ENCODE assay signal across 20 cellular contexts in genomic region chr20:63033635-63034510, GRCh38. TPM values are rescaled to one million over a fixed set of nuclear protein-coding genes. Genes with fewer than 3 reads are reported as not detected.
DNase-seq lines count a peak whose midpoint lies in the region; ATAC-seq and TF ChIP-seq lines count a peak whose summit lies in the region.
"Had no signal": no experiment of that assay in that cellular context is flagged by ENCODE, and none has a peak within 500 bp of the region (broad histone marks: within the 10 kb centered on the region; RNA-seq: fewer than 3 reads in every experiment).

No MANE protein-coding gene starts in this region.

- TF ChIP-seq CTCF in OCI-LY1 (IDR thresholded peaks at IDR 0.05; ENCODE audit: low read length) (no peak), spleen (IDR thresholded peaks at IDR 0.05 in 8 of 11, conservative IDR thresholded peaks at IDR 0.05 in 3 of 11) (no peak)

- no peak overlapping the region for H3K27ac Mint-ChIP-seq in T-helper 2 cell treated with Interferon-gamma antibody and Interleukin-4, amounts not matched to agents 5 μg/mL and 100 μg/mL, for 36 hours
- H3K27ac Mint-ChIP-seq: mesothelial cell of epicardium, T-cell had no signal

- H3K9me3 ChIP-seq in OCI-LY1 (ENCODE audit: low read length) (no peaks in the 10 kb centered on the region), iPS-15b (ENCODE audit: control insufficient read depth, insufficient read depth, low read length) (no peaks in the 10 kb centered on the region), spleen (no peaks in the 10 kb centered on the region)
- H3K9me3 ChIP-seq: gastrocnemius medialis, pancreas had no signal

- H3K4me1 ChIP-seq in OCI-LY1 (ENCODE audit: insufficient read depth, low read length, severe bottlenecking) = peaks cover 9% of the 10 kb centered on the region
- peaks cover 12% of the 10 kb centered on the region for H3K4me1 ChIP-seq in iPS-15b (ENCODE audit: control insufficient read depth, insufficient read depth, low read length)
- H3K4me1 ChIP-seq in spleen = peaks cover 0 to 20% (median 12%) of the 10 kb centered on the region in 6 donors
- H3K4me1 ChIP-seq: gastrocnemius medialis, pancreas, tibial nerve had no signal

- H3K27me3 ChIP-seq in OCI-LY1 (ENCODE audit: insufficient read depth, low read length) = no peaks in the 10 kb centered on the region; the same call in 1 of the 2 replicates
- peaks cover 2% of the 10 kb centered on the region for H3K27me3 ChIP-seq in iPS-15b (ENCODE audit: control insufficient read depth, insufficient read depth, low read length)
- peaks cover 0 to 97% (median 51%) of the 10 kb centered on the region in 7 donors for H3K27me3 ChIP-seq in spleen (replicated peaks in 1 of 7)

- H3K27me3 Mint-ChIP-seq in T-helper 2 cell treated with Interferon-gamma antibody and Interleukin-4, amounts not matched to agents 5 μg/mL and 100 μg/mL, for 36 hours (ENCODE audit: low read depth) = peaks cover 13% of the 10 kb centered on the region

- H3K36me3 Mint-ChIP-seq in T-helper 2 cell treated with Interferon-gamma antibody and Interleukin-4, amounts not matched to agents 5 μg/mL and 100 μg/mL, for 36 hours (ENCODE audit: low read depth) = no peaks in the 10 kb centered on the region
- H3K36me3 Mint-ChIP-seq: activated naive CD4-positive, alpha-beta T cell treated with anti-CD3 and anti-CD28 coated beads, Interleukin-2, amount 10 ng/mL, durations not matched to agents 7 days and 5 days; mesothelial cell of epicardium; stimulated activated effector memory CD8-positive, alpha-beta T cell treated with anti-CD3 and anti-CD28 coated beads, Interleukin-12 subunit alpha, Interleukin-12 subunit beta, amount 100 ng/mL, for 72 hours; T-cell had no signal

- DNase-seq in T-helper 2 cell treated with Interferon-gamma antibody and Interleukin-4, amounts not matched to agents 5 μg/mL and 100 μg/mL, for 36 hours (ENCODE audit: low spot score) = no peak
- DNase-seq in T-helper 2 cell (no peak), spleen (peak; percentile 47)
- no peak for DNase-seq in activated CD4-positive, CD25-positive, alpha-beta regulatory T cell treated with anti-CD3 and anti-CD28 coated beads, Interleukin-2, amount 50 U/mL, for 72 hours
- DNase-seq: activated CD4-positive, alpha-beta T cell treated with anti-CD3 and anti-CD28 coated beads for 48 hours; activated CD8-positive, alpha-beta memory T cell treated with anti-CD3 and anti-CD28 coated beads, Interleukin-2, amount 50 U/mL, for 4 hours; activated naive CD4-positive, alpha-beta T cell treated with anti-CD3 and anti-CD28 coated beads, Interleukin-2, amount 10 ng/mL, durations not matched to agents 7 days and 5 days; gastrocnemius medialis had no signal

- intact Hi-C loops in spleen (cut with DNase I; ENCODE audit: low total_unique reads) = no loop called here

- ATAC-seq in GM19455 (IDR thresholded peaks at IDR 0.05; ENCODE audit: unreplicated experiment) (no peak), GM18861 (IDR thresholded peaks at IDR 0.05; ENCODE audit: unreplicated experiment) (no peak)
- ATAC-seq: gastrocnemius medialis; pancreas; stimulated activated effector memory CD8-positive, alpha-beta T cell treated with anti-CD3 and anti-CD28 coated beads, Interleukin-12 subunit alpha, Interleukin-12 subunit beta, amount 100 ng/mL, for 72 hours had no signal

- no peaks in the 10 kb centered on the region for H3K79me2 ChIP-seq in OCI-LY1 (ENCODE audit: insufficient read depth, low read length)

- H3K9ac ChIP-seq in OCI-LY1 (ENCODE audit: low read length) = no peak overlapping the region
- H3K9ac ChIP-seq in iPS-15b (ENCODE audit: low read depth, low read length) = no peak overlapping the region

- H3F3A ChIP-seq in OCI-LY1 (ENCODE audit: insufficient read depth, low read length) = no peaks in the 10 kb centered on the region

- WGBS in spleen, 5 donors = 59 to 74% (median 66%) methylated on average over 20 to 22 of the region's 22 CpGs

- H3K4me2 ChIP-seq in OCI-LY1 (ENCODE audit: low read length) = peak overlapping the region; percentile 11; the same call in 1 of the 2 replicates

- no peaks in the 10 kb centered on the region for H3K9me3 Mint-ChIP-seq in T-helper 2 cell treated with Interferon-gamma antibody and Interleukin-4, amounts not matched to agents 5 μg/mL and 100 μg/mL, for 36 hours
- H3K9me3 Mint-ChIP-seq: activated naive CD4-positive, alpha-beta T cell treated with anti-CD3 and anti-CD28 coated beads, Interleukin-2, amount 10 ng/mL, durations not matched to agents 7 days and 5 days; mesothelial cell of epicardium; stimulated activated effector memory CD8-positive, alpha-beta T cell treated with anti-CD3 and anti-CD28 coated beads, Interleukin-12 subunit alpha, Interleukin-12 subunit beta, amount 100 ng/mL, for 72 hours; T-cell had no signal

- peaks cover 6% of the 10 kb centered on the region for H3K4me1 Mint-ChIP-seq in T-helper 2 cell treated with Interferon-gamma antibody and Interleukin-4, amounts not matched to agents 5 μg/mL and 100 μg/mL, for 36 hours (ENCODE audit: low read depth)

- TF ChIP-seq POLR2A in spleen (IDR thresholded peaks at IDR 0.05) = no peak

- no peaks in the 10 kb centered on the region for H3K9me2 ChIP-seq in OCI-LY1 (ENCODE audit: low read depth, low read length)

- H4K20me1 ChIP-seq in OCI-LY1 (ENCODE audit: insufficient read depth, low read length) = no peaks in the 10 kb centered on the region

- peak overlapping the region; percentile 77 for H3K4me3 Mint-ChIP-seq in T-helper 2 cell treated with Interferon-gamma antibody and Interleukin-4, amounts not matched to agents 5 μg/mL and 100 μg/mL, for 36 hours

- H2AFZ ChIP-seq in OCI-LY1 (ENCODE audit: low read length) = no peak overlapping the region

- no peak overlapping the region for H3K27ac ChIP-seq in OCI-LY1 (ENCODE audit: low read depth, low read length, poor library complexity, severe bottlenecking)
- H3K27ac ChIP-seq in spleen = no peak overlapping the region
- H3K27ac ChIP-seq: 22Rv1, epithelial cell of prostate, gastrocnemius medialis, pancreas, tibial nerve had no signal

- H3K36me3 ChIP-seq in OCI-LY1 (ENCODE audit: insufficient read depth, low read length) (no peaks in the 10 kb centered on the region), iPS-15b (ENCODE audit: control insufficient read depth, insufficient read depth, low read length) (no peaks in the 10 kb centered on the region), spleen (no peaks in the 10 kb centered on the region)
- H3K36me3 ChIP-seq: gastrocnemius medialis, pancreas, tibial nerve had no signal

- no peak overlapping the region for H3K4me3 ChIP-seq in OCI-LY1 (ENCODE audit: low read depth, low read length, poor library complexity, severe bottlenecking)
- H3K4me3 ChIP-seq in iPS-15b (ENCODE audit: low read depth, low read length) = peak overlapping the region; percentile 22
- H3K4me3 ChIP-seq in spleen = peak overlapping the region in 2 of 8 donors; percentile 7 to 50
- H3K4me3 ChIP-seq: gastrocnemius medialis, pancreas, tibial nerve had no signal

RNA-seq across cellular contexts. Expression of gene BHLHE23, which starts 27.1 kb away (rescaled TPM):
- total RNA-seq in spleen = not detected
- not detected for polyA plus RNA-seq in spleen
- total RNA-seq: gastrocnemius medialis, LHCN-M2, mesothelial cell of epicardium, pancreas, T-cell, tibial nerve had no signal
- polyA plus RNA-seq: pancreas had no signal
